Comparison of ENCODE assay signal across 18 cellular contexts in the genomic region with DNA sequence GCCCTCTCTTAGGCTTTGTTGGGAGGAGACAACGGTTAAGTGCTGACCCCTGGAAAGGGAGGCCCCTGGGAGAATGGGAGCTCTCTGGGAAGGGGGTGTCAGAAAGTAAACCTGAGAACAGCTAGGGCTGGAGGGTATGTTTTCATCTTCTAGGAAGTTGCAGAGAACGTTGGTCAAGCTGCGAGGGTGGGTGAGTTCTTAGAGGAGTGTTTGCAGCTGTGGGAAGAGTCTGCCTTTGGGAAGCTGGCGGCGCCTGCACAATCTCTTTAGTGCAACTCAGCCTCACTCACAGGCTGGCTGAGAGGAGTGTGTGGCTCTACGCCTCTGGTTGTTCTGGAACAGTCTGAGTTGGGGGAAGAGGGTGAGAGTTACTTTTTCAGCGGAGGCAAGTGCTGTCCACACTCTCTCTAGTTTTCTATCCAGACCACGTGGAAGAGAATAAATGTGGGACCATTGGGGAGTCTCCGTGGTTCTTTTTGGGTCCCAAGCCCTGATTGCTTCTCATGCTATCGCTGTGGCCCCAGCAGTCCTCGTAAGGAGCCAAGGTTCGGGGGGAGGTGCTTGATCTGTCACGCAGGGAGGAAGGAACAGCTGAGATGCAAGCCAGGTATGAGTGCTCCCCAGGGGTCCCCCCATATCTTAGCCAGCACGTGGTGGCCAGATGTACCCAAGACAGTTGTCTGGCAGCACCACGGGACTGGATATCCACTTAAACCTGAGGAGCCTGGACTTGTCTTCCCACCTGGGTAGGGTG.
A peak's percentile ranks its signal among the peaks of the same experiment; 100 is the strongest.
DNase-seq lines count a peak whose midpoint lies in the region; ATAC-seq and TF ChIP-seq lines count a peak whose summit lies in the region.
"Had no signal": no experiment of that assay in that cellular context is flagged by ENCODE, and none has a peak within 500 bp of the region (broad histone marks: within the 10 kb centered on the region; RNA-seq: fewer than 3 reads in every experiment).

No MANE protein-coding gene starts in this region.

- H3K27me3 ChIP-seq in naive thymus-derived CD4-positive, alpha-beta T cell (ENCODE audit: control insufficient read depth in 2 of 2, insufficient read depth in 2 of 2, low read length in 2 of 2): no peaks in the 10 kb centered on the region
- H3K27me3 ChIP-seq in uterus: no peaks in the 10 kb centered on the region
- H3K27me3 ChIP-seq: MG63 had no signal

- no peaks in the 10 kb centered on the region for H3K9me3 ChIP-seq in naive thymus-derived CD4-positive, alpha-beta T cell (ENCODE audit: control insufficient read depth in 2 of 3, low read length in 3 of 3)
- no peaks in the 10 kb centered on the region for H3K9me3 ChIP-seq in uterus
- H3K9me3 ChIP-seq: MG63 had no signal

- no peak for TF ChIP-seq CTCF in uterus (IDR thresholded peaks at IDR 0.05)

- no peak overlapping the region for H3K27ac Mint-ChIP-seq in naive thymus-derived CD4-positive, alpha-beta T cell
- H3K27ac Mint-ChIP-seq: brain, nephron had no signal

- peaks cover 0 to 23% (median 3%) of the 10 kb centered on the region in 5 donors for H3K36me3 Mint-ChIP-seq in naive thymus-derived CD4-positive, alpha-beta T cell
- H3K36me3 Mint-ChIP-seq: brain had no signal

- ATAC-seq in HG02588 (IDR thresholded peaks at IDR 0.05; ENCODE audit: unreplicated experiment): peak; percentile 18
- peak; percentile 38 for ATAC-seq in HG03432 (IDR thresholded peaks at IDR 0.05; ENCODE audit: unreplicated experiment)
- no peak for ATAC-seq in naive thymus-derived CD4-positive, alpha-beta T cell
- no peak for ATAC-seq in left lobe of liver
- ATAC-seq: HCT116, PC-3 had no signal

- DNase-seq in NCI-H526 (lab: John Stamatoyannopoulos, UW): peak; percentile 4 to 45
- DNase-seq in NCI-H526 treated with DMSO at 0.1 percent for 48 hours (lab: John Stamatoyannopoulos, UW): no peak
- DNase-seq in naive thymus-derived CD4-positive, alpha-beta T cell: no peak
- no peak for DNase-seq in NCI-H1930 (lab: John Stamatoyannopoulos, UW)
- no peak for DNase-seq in uterus
- no peak for DNase-seq in left lobe of liver (ENCODE audit: low spot score)
- DNase-seq: DMS79 treated with DMSO at 0.1 percent for 48 hours; MG63; PC-3; stimulated activated CD4-positive, alpha-beta T cell treated with anti-CD3 and anti-CD28 coated beads, Interleukin-1b, Interleukin-23, amount 100 ng/mL, for 48 hours; substantia nigra; T1000 had no signal

- TF ChIP-seq POLR2A in uterus (IDR thresholded peaks at IDR 0.05): no peak

- no peak overlapping the region for H3K27ac ChIP-seq in naive thymus-derived CD4-positive, alpha-beta T cell (ENCODE audit: low read depth, low read length)
- H3K27ac ChIP-seq in uterus: no peak overlapping the region
- H3K27ac ChIP-seq: 22Rv1 had no signal

- no peak overlapping the region for H3K4me3 ChIP-seq in naive thymus-derived CD4-positive, alpha-beta T cell (ENCODE audit: low read length)
- H3K4me3 ChIP-seq in uterus: no peak overlapping the region
- H3K4me3 ChIP-seq: MG63 had no signal

- no peaks in the 10 kb centered on the region for H3K4me1 ChIP-seq in naive thymus-derived CD4-positive, alpha-beta T cell (ENCODE audit: control insufficient read depth in 2 of 2, insufficient read depth in 2 of 2, low read length in 2 of 2)
- H3K4me1 ChIP-seq in uterus: no peaks in the 10 kb centered on the region

- H3K9me3 Mint-ChIP-seq in naive thymus-derived CD4-positive, alpha-beta T cell: peaks cover under 1 to 33% (median 12%) of the 10 kb centered on the region in 11 donors

- POLR2A ChIA-PET in naive thymus-derived CD4-positive, alpha-beta T cell (lab: Charles Lee): no interaction called here

- H3K27me3 Mint-ChIP-seq in naive thymus-derived CD4-positive, alpha-beta T cell: peaks cover 0 to 15% (median 0%) of the 10 kb centered on the region in 5 donors

- no peak overlapping the region for H3K4me3 Mint-ChIP-seq in naive thymus-derived CD4-positive, alpha-beta T cell
- H3K4me3 Mint-ChIP-seq: brain, nephron had no signal

- CTCF ChIA-PET in naive thymus-derived CD4-positive, alpha-beta T cell (lab: Charles Lee): no interaction called here

- intact Hi-C loops in naive thymus-derived CD4-positive, alpha-beta T cell (cut with micrococcal nuclease): no loop called here
- intact Hi-C loops in uterus (cut with DNase I; ENCODE audit: low total_unique reads): no loop called here

- H3K4me1 Mint-ChIP-seq in naive thymus-derived CD4-positive, alpha-beta T cell: no peaks in the 10 kb centered on the region
- H3K4me1 Mint-ChIP-seq: brain, nephron had no signal

- H3K36me3 ChIP-seq in naive thymus-derived CD4-positive, alpha-beta T cell (ENCODE audit: control insufficient read depth in 2 of 3, insufficient read depth in 3 of 3, low read length in 3 of 3): no peaks in the 10 kb centered on the region
- no peaks in the 10 kb centered on the region for H3K36me3 ChIP-seq in uterus
- H3K36me3 ChIP-seq: MG63 had no signal

Comparison
In these comparisons a context has a peak if more than half of its experiments do, and no peak if none do; other contexts are left out.
1. DNase-seq: peak in NCI-H526 (2 of 2); none in NCI-H526 treated with DMSO at 0.1 percent for 48 hours (single experiment), naive thymus-derived CD4-positive, alpha-beta T cell (0 of 9), NCI-H1930 (0 of 2), uterus (0 of 2) and left lobe of liver (single experiment).
2. ATAC-seq: peak in HG02588 (single experiment) and HG03432 (single experiment); none in naive thymus-derived CD4-positive, alpha-beta T cell (single experiment) and left lobe of liver (single experiment).